8 cellular contexts compared by ENCODE assay signal in genomic region chr2:24971550-24972314, GRCh38. TPM values are rescaled to one million over a fixed set of nuclear protein-coding genes. Genes with fewer than 3 reads are reported as not detected.
DNase-seq lines count a peak whose midpoint lies in the region; ATAC-seq and TF ChIP-seq lines count a peak whose summit lies in the region.

TSS of gene DNAJC27 (minus strand) at chr2:24971955. CDS start at chr2:24971904, 51 bp downstream.

- intact Hi-C loops in left cardiac atrium (cut with DNase I) = no loop called here
- intact Hi-C loops in posterior vena cava (cut with DNase I) = no loop called here

- H3K27me3 ChIP-seq in upper lobe of left lung = no peaks in the 10 kb centered on the region

- DNase-seq in NCI-H146 treated with DMSO at 0.1 percent for 48 hours (lab: John Stamatoyannopoulos, UW; ENCODE audit: unreplicated experiment) (peak; percentile 95), T-helper 1 cell (peak; percentile 95 to 98 (median 97)), amniotic stem cell (lab: John Stamatoyannopoulos, UW) (peak; percentile 96), left cardiac atrium (peak; percentile 98), posterior vena cava (ENCODE audit: low spot score) (peak; percentile 100), upper lobe of left lung (peak; percentile 97 to 100)

- TF ChIP-seq EP300 in upper lobe of left lung (IDR thresholded peaks at IDR 0.05) = peak in 1 of 4 donors; percentile 64

- TF ChIP-seq CTCF in upper lobe of left lung (IDR thresholded peaks at IDR 0.05) = peak in 3 of 6 experiments; percentile 17 to 31 (median 20)

- H3K4me3 ChIP-seq in upper lobe of left lung = peak within 1 kb of the TSS; percentile 62 to 79 (median 73)

- WGBS in upper lobe of left lung, 2 donors = 0 to 1% methylated on average over 25 to 52 of the region's 72 CpGs

- H3K4me1 ChIP-seq in upper lobe of left lung = peaks cover 0 to 9% (median 5%) of the 10 kb centered on the region in 4 donors

- peaks cover 0 to 6% (median 1%) of the 10 kb centered on the region in 4 donors for H3K36me3 ChIP-seq in upper lobe of left lung

- no peaks in the 10 kb centered on the region for H3K9me3 ChIP-seq in upper lobe of left lung

- H3K27ac ChIP-seq in upper lobe of left lung = peak within 1 kb of the TSS; percentile 97 to 99 (median 98)

- TF ChIP-seq POLR2A in GM15510 (IDR thresholded peaks at IDR 0.05; ENCODE audit: borderline replicate concordance, extremely low read depth, insufficient read length) (peak; percentile 90), upper lobe of left lung (IDR thresholded peaks at IDR 0.05) (peak; percentile 45 to 96 (median 92))

- ATAC-seq in HG02884 (IDR thresholded peaks at IDR 0.05; ENCODE audit: unreplicated experiment) (peak; percentile 86), left cardiac atrium (peak; percentile 96 to 97), upper lobe of left lung (ENCODE audit: low FRiP score in 2 of 2) (peak; percentile 97 to 99)

RNA-seq across cellular contexts. Expression of gene DNAJC27, which starts in this region (rescaled TPM):
- total RNA-seq in left cardiac atrium (1 to 10 TPM; 7.0 to 8.3 TPM), posterior vena cava (1 to 10 TPM; 5.6 to 7.2 TPM), upper lobe of left lung (10 to 100 TPM in 2 of 6 donors, 1 to 10 TPM in 4; 4.4 to 16.8 (median 7.7) TPM)

Comparison
In these comparisons a context has a peak if more than half of its experiments do, and no peak if none do; other contexts are left out.
1. Peak in every context shown above with its lines: DNase-seq, ATAC-seq, H3K4me3 ChIP-seq and H3K27ac ChIP-seq.